22 cellular contexts compared by ENCODE assay signal in the genomic region with DNA sequence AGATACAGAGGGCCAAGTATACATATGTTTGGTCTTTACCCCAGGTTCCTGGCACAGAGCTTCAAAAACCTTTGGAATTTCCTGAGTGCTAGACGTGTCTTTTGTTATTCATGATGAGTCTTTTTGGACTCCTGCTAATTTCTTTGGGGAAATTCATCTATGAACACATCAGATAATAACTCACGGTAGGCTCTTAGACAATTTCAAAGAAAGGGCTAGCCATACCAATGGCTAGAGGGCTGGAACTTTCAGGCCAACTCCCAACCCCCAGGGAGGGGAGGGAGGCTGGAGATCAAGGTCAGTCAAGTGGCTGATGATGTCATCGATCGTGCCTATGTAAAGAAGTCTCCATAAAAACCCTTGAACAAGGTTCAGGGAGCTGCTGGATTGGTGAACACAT.
A peak's percentile ranks its signal among the peaks of the same experiment; 100 is the strongest.
DNase-seq lines count a peak whose midpoint lies in the region; ATAC-seq and TF ChIP-seq lines count a peak whose summit lies in the region.
"Had no signal": no experiment of that assay in that cellular context is flagged by ENCODE, and none has a peak within 500 bp of the region (broad histone marks: within the 10 kb centered on the region; RNA-seq: fewer than 3 reads in every experiment).

No MANE protein-coding gene starts in this region.

- TF ChIP-seq CTCF in MCF 10A (IDR thresholded peaks at IDR 0.05; ENCODE audit: unreplicated experiment): no peak
- TF ChIP-seq CTCF in breast epithelium (IDR thresholded peaks at IDR 0.05): no peak
- no peak for TF ChIP-seq CTCF in dorsolateral prefrontal cortex (IDR thresholded peaks at IDR 0.05 in 54 of 56, conservative IDR thresholded peaks at IDR 0.05 in 2 of 56; ENCODE audit: low read depth in 1 of 56, partially characterized antibody in 56 of 56)
- no peak for TF ChIP-seq CTCF in endothelial cell (IDR thresholded peaks at IDR 0.05; ENCODE audit: unreplicated experiment)

- H3K27ac ChIP-seq in breast epithelium (no peak overlapping the region), epithelial cell of prostate (peak overlapping the region; percentile 32), dorsolateral prefrontal cortex (no peak overlapping the region)
- H3K27ac ChIP-seq: lower lobe of right lung, PC-9, prostate gland, upper lobe of right lung had no signal

- H3K9me3 ChIP-seq in breast epithelium: no peaks in the 10 kb centered on the region
- H3K9me3 ChIP-seq: Caco-2, lower lobe of right lung, prostate gland, spleen, upper lobe of right lung had no signal

- no peak for ATAC-seq in natural killer cell treated with Interleukin-12 subunit alpha and Interleukin-12 subunit beta and Interleukin-15 and Interleukin-18, amount 100 ng/mL, for 72 hours
- no peak for ATAC-seq in GM19452 (IDR thresholded peaks at IDR 0.05; ENCODE audit: unreplicated experiment)
- ATAC-seq: lower lobe of right lung; naive thymus-derived CD8-positive, alpha-beta T cell; stimulated activated memory B cell treated with anti-CD40 and anti-IgM and Interleukin-4, amounts not matched to agents 10 μg/mL and 1 μg/mL and 100 μg/mL, for 72 hours; upper lobe of right lung had no signal

- H3K9me3 Mint-ChIP-seq in MCF 10A (ENCODE audit: unreplicated experiment): no peaks in the 10 kb centered on the region
- no peaks in the 10 kb centered on the region for H3K9me3 Mint-ChIP-seq in natural killer cell treated with Interleukin-12 subunit alpha and Interleukin-12 subunit beta and Interleukin-15 and Interleukin-18, amount 100 ng/mL, for 72 hours
- H3K9me3 Mint-ChIP-seq in endothelial cell (ENCODE audit: unreplicated experiment): no peaks in the 10 kb centered on the region
- H3K9me3 Mint-ChIP-seq: dendritic cell treated with granulocyte-macrophage colony-stimulating factor and Interleukin-4, amounts not matched to agents 40 ng/mL and 50 ng/mL, for 4 days; naive thymus-derived CD8-positive, alpha-beta T cell; stimulated activated memory B cell treated with anti-CD40 and anti-IgM and Interleukin-4, amounts not matched to agents 10 μg/mL and 1 μg/mL and 100 μg/mL, for 72 hours had no signal

- no peaks in the 10 kb centered on the region for H3K36me3 ChIP-seq in breast epithelium
- H3K36me3 ChIP-seq: prostate gland, upper lobe of right lung had no signal

- H3K4me1 ChIP-seq in breast epithelium: no peaks in the 10 kb centered on the region
- H3K4me1 ChIP-seq: Caco-2, prostate gland had no signal

- H3K4me3 Mint-ChIP-seq in MCF 10A (ENCODE audit: unreplicated experiment): no peak overlapping the region
- no peak overlapping the region for H3K4me3 Mint-ChIP-seq in natural killer cell treated with Interleukin-12 subunit alpha and Interleukin-12 subunit beta and Interleukin-15 and Interleukin-18, amount 100 ng/mL, for 72 hours
- H3K4me3 Mint-ChIP-seq in endothelial cell (ENCODE audit: unreplicated experiment): no peak overlapping the region
- H3K4me3 Mint-ChIP-seq: dendritic cell treated with granulocyte-macrophage colony-stimulating factor and Interleukin-4, amounts not matched to agents 40 ng/mL and 50 ng/mL, for 4 days; naive thymus-derived CD8-positive, alpha-beta T cell; stimulated activated memory B cell treated with anti-CD40 and anti-IgM and Interleukin-4, amounts not matched to agents 10 μg/mL and 1 μg/mL and 100 μg/mL, for 72 hours had no signal

- H3K27me3 ChIP-seq in breast epithelium (no peaks in the 10 kb centered on the region), dorsolateral prefrontal cortex (no peaks in the 10 kb centered on the region)
- H3K27me3 ChIP-seq: spleen, upper lobe of right lung had no signal

- no TSS peak for BruUV-seq in MCF 10A (replicated peaks; lab: Mats Ljungman, UMichigan)

- POLR2A ChIA-PET in MCF 10A (lab: Yijun Ruan, JAX): no interaction called here

- no peak overlapping the region for H3K27ac Mint-ChIP-seq in MCF 10A (ENCODE audit: low read depth, unreplicated experiment)
- no peak overlapping the region for H3K27ac Mint-ChIP-seq in natural killer cell treated with Interleukin-12 subunit alpha and Interleukin-12 subunit beta and Interleukin-15 and Interleukin-18, amount 100 ng/mL, for 72 hours
- H3K27ac Mint-ChIP-seq in endothelial cell (ENCODE audit: unreplicated experiment): no peak overlapping the region
- H3K27ac Mint-ChIP-seq: dendritic cell treated with granulocyte-macrophage colony-stimulating factor and Interleukin-4, amounts not matched to agents 40 ng/mL and 50 ng/mL, for 4 days; stimulated activated memory B cell treated with anti-CD40 and anti-IgM and Interleukin-4, amounts not matched to agents 10 μg/mL and 1 μg/mL and 100 μg/mL, for 72 hours had no signal

- H3K27me3 Mint-ChIP-seq in MCF 10A (ENCODE audit: insufficient read depth, unreplicated experiment) (no peaks in the 10 kb centered on the region), endothelial cell (ENCODE audit: unreplicated experiment) (peaks cover 2% of the 10 kb centered on the region)
- no peaks in the 10 kb centered on the region for H3K27me3 Mint-ChIP-seq in natural killer cell treated with Interleukin-12 subunit alpha and Interleukin-12 subunit beta and Interleukin-15 and Interleukin-18, amount 100 ng/mL, for 72 hours
- H3K27me3 Mint-ChIP-seq: dendritic cell treated with granulocyte-macrophage colony-stimulating factor and Interleukin-4, amounts not matched to agents 40 ng/mL and 50 ng/mL, for 4 days; naive thymus-derived CD8-positive, alpha-beta T cell; stimulated activated memory B cell treated with anti-CD40 and anti-IgM and Interleukin-4, amounts not matched to agents 10 μg/mL and 1 μg/mL and 100 μg/mL, for 72 hours had no signal

- TF ChIP-seq POLR2A in breast epithelium (IDR thresholded peaks at IDR 0.05): no peak

- intact Hi-C loops in MCF 10A (cut with micrococcal nuclease) (no loop called here), breast epithelium (cut with DNase I; ENCODE audit: low total_unique reads) (no loop called here), dorsolateral prefrontal cortex (cut with DNase I) (loop anchor here (10.0 kb wide), 2 partner anchors 101 to 209 kb away; partner anchors contain the start of genes CFAP52 (in 1 of the 2) and STX8 (in 1 of the 2))

- H3K4me1 Mint-ChIP-seq in MCF 10A (ENCODE audit: insufficient read depth, unreplicated experiment) (no peaks in the 10 kb centered on the region), endothelial cell (ENCODE audit: unreplicated experiment) (peaks cover 11% of the 10 kb centered on the region)
- H3K4me1 Mint-ChIP-seq in natural killer cell treated with Interleukin-12 subunit alpha and Interleukin-12 subunit beta and Interleukin-15 and Interleukin-18, amount 100 ng/mL, for 72 hours (ENCODE audit: low read depth in 2 of 2): peaks cover 31 to 34% of the 10 kb centered on the region in 2 donors

- H3K4me3 ChIP-seq in breast epithelium: no peak overlapping the region
- no peak overlapping the region for H3K4me3 ChIP-seq in dorsolateral prefrontal cortex
- H3K4me3 ChIP-seq: lower lobe of right lung, PC-9, prostate gland, spleen, upper lobe of right lung had no signal

- H3K36me3 Mint-ChIP-seq in MCF 10A (ENCODE audit: insufficient read depth, unreplicated experiment) (no peaks in the 10 kb centered on the region), endothelial cell (ENCODE audit: low read depth, unreplicated experiment) (no peaks in the 10 kb centered on the region)
- no peaks in the 10 kb centered on the region for H3K36me3 Mint-ChIP-seq in natural killer cell treated with Interleukin-12 subunit alpha and Interleukin-12 subunit beta and Interleukin-15 and Interleukin-18, amount 100 ng/mL, for 72 hours

- CTCF ChIA-PET in MCF 10A (lab: Yijun Ruan, JAX): interaction anchor here (0.6 kb wide), 1 partner anchor 75 kb away, joined by 3 read pairs; no protein-coding TSS in a partner anchor

- DNase-seq in MCF 10A (ENCODE audit: unreplicated experiment): peak; percentile 36
- DNase-seq in breast epithelium (ENCODE audit: low spot score in 2 of 2): no peak
- peak; percentile 32 for DNase-seq in RPMI7951 (ENCODE audit: low read depth)
- DNase-seq in epithelial cell of prostate (ENCODE audit: low read depth, low spot score): no peak
- no peak for DNase-seq in dorsolateral prefrontal cortex
- DNase-seq in natural killer cell treated with Interleukin-12 subunit alpha and Interleukin-12 subunit beta and Interleukin-15 and Interleukin-18, amount 100 ng/mL, for 72 hours (ENCODE audit: low spot score): no peak
- DNase-seq in endothelial cell (ENCODE audit: low spot score): no peak
- DNase-seq: activated CD8-positive, alpha-beta memory T cell treated with anti-CD3 and anti-CD28 coated beads for 24 hours; amniotic stem cell; Caco-2; foreskin fibroblast; lower lobe of right lung; MM.1S; naive thymus-derived CD8-positive, alpha-beta T cell; NCI-H1930; PC-9; spleen; upper lobe of right lung had no signal

Comparison
In these comparisons a context has a peak if more than half of its experiments do, and no peak if none do; other contexts are left out.
1. DNase-seq: peak in MCF 10A (single experiment) and RPMI7951 (single experiment); none in breast epithelium (0 of 2), epithelial cell of prostate (single experiment), dorsolateral prefrontal cortex (0 of 10), natural killer cell treated with Interleukin-12 subunit alpha and Interleukin-12 subunit beta and Interleukin-15 and Interleukin-18, amount 100 ng/mL, for 72 hours (single experiment) and endothelial cell (single experiment).
2. intact Hi-C loops: an anchor here in dorsolateral prefrontal cortex (10.0 kb wide); none called in MCF 10A and breast epithelium.